In the genomic region with DNA sequence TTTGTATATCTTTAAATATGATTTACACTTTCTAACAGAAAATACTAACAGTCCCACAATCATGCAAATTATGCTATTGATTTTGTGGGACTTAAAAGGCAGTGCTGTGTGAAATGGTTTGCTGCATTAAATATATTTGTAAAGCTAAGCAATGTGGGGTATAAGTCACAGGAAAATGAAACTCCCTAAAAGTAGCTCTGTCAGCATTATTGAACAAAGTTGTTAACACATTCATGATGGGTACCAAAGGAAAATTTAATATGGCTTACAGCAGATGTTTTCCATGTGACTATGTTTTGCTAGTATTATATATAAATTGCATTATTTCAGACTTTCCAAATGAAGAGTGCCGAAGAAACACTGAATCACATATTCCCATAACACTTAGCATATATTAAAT, we compare ENCODE assay signal across 30 cellular contexts.
"Had no signal": no experiment of that assay in that cellular context is flagged by ENCODE, and none has a peak within 500 bp of the region (broad histone marks: within the 10 kb centered on the region; RNA-seq: fewer than 3 reads in every experiment).

No MANE protein-coding gene starts in this region.

- H3K4me3 ChIP-seq: neural progenitor cell, ovary, psoas muscle, skin epidermis, smooth muscle cell, suprapubic skin, testis, tibial artery, transverse colon, upper lobe of right lung, uterus had no signal

- H3K4me1 ChIP-seq: neural progenitor cell, parathyroid adenoma, psoas muscle, suprapubic skin, testis, tibial artery, transverse colon, upper lobe of right lung, uterus had no signal

- H3K27me3 Mint-ChIP-seq: naive thymus-derived CD4-positive, alpha-beta T cell; progenitor cell of endocrine pancreas; stimulated activated naive B cell treated with anti-CD40 and anti-IgM and Interleukin-4, amounts not matched to agents 10 μg/mL and 1 μg/mL and 100 μg/mL, for 72 hours; stimulated activated naive CD8-positive, alpha-beta T cell treated with anti-CD3 and anti-CD28 coated beads, Interleukin-15, amount 100 ng/mL, for 72 hours; type B pancreatic cell had no signal

- H3K27me3 ChIP-seq: neural progenitor cell, ovary, suprapubic skin, testis, tibial artery, transverse colon, upper lobe of right lung, uterus had no signal

- H3K4me2 ChIP-seq: neural progenitor cell, smooth muscle cell had no signal

- H3K9ac ChIP-seq: neural progenitor cell, parathyroid adenoma had no signal

- H3K27ac Mint-ChIP-seq: naive thymus-derived CD4-positive, alpha-beta T cell; natural killer cell; nephron; neural progenitor cell; progenitor cell of endocrine pancreas; stimulated activated effector memory CD8-positive, alpha-beta T cell treated with anti-CD3 and anti-CD28 coated beads, Interleukin-12 subunit alpha, Interleukin-12 subunit beta, amount 100 ng/mL, for 72 hours; stimulated activated naive B cell treated with anti-CD40 and anti-IgM and Interleukin-4, amounts not matched to agents 10 μg/mL and 1 μg/mL and 100 μg/mL, for 72 hours; stimulated activated naive CD8-positive, alpha-beta T cell treated with anti-CD3 and anti-CD28 coated beads, Interleukin-15, amount 100 ng/mL, for 72 hours; type B pancreatic cell had no signal

- H3K9me3 Mint-ChIP-seq: nephron; neural progenitor cell; stimulated activated naive B cell treated with anti-CD40 and anti-IgM and Interleukin-4, amounts not matched to agents 10 μg/mL and 1 μg/mL and 100 μg/mL, for 72 hours; type B pancreatic cell had no signal

- H3K4me1 Mint-ChIP-seq: naive thymus-derived CD4-positive, alpha-beta T cell; natural killer cell; nephron; stimulated activated effector memory CD8-positive, alpha-beta T cell treated with anti-CD3 and anti-CD28 coated beads, Interleukin-12 subunit alpha, Interleukin-12 subunit beta, amount 100 ng/mL, for 72 hours; stimulated activated naive B cell treated with anti-CD40 and anti-IgM and Interleukin-4, amounts not matched to agents 10 μg/mL and 1 μg/mL and 100 μg/mL, for 72 hours; stimulated activated naive CD8-positive, alpha-beta T cell treated with anti-CD3 and anti-CD28 coated beads, Interleukin-15, amount 100 ng/mL, for 72 hours had no signal

- H3K36me3 ChIP-seq: neural progenitor cell, ovary, suprapubic skin, tibial artery, transverse colon, upper lobe of right lung, uterus had no signal

- H3K27ac ChIP-seq: neural progenitor cell, ovary, parathyroid adenoma, psoas muscle, skin epidermis, suprapubic skin, testis, tibial artery, transverse colon, upper lobe of right lung, uterus had no signal

- ATAC-seq: naive thymus-derived CD4-positive, alpha-beta T cell; natural killer cell; psoas muscle; right cardiac atrium; sciatic nerve; stimulated activated effector memory CD8-positive, alpha-beta T cell treated with anti-CD3 and anti-CD28 coated beads, Interleukin-12 subunit alpha, Interleukin-12 subunit beta, amount 100 ng/mL, for 72 hours; stimulated activated naive B cell treated with anti-CD40 and anti-IgM and Interleukin-4, amounts not matched to agents 10 μg/mL and 1 μg/mL and 100 μg/mL, for 72 hours; stimulated activated naive CD8-positive, alpha-beta T cell treated with anti-CD3 and anti-CD28 coated beads, Interleukin-15, amount 100 ng/mL, for 72 hours; upper lobe of right lung had no signal

- DNase-seq: naive thymus-derived CD4-positive, alpha-beta T cell; natural killer cell; occipital lobe; ovary; posterior cingulate gyrus; psoas muscle; right cardiac atrium; stimulated activated CD4-positive, alpha-beta T cell treated with anti-CD3 and anti-CD28 coated beads, Interleukin-15, amount 100 ng/mL, for 24 hours; stimulated activated CD4-positive, alpha-beta T cell treated with anti-CD3 and anti-CD28 coated beads, Interleukin-2, amount 100 ng/mL, for 24 hours; stimulated activated CD4-positive, alpha-beta T cell treated with anti-CD3 and anti-CD28 coated beads, Interleukin-2, amount 100 ng/mL, for 48 hours; stimulated activated CD4-positive, alpha-beta T cell treated with anti-CD3 and anti-CD28 coated beads, Interleukin-4, amount 100 ng/mL, for 24 hours; stimulated activated naive B cell treated with anti-CD40 and anti-IgM and Interleukin-4, amounts not matched to agents 10 μg/mL and 1 μg/mL and 100 μg/mL, for 72 hours; stimulated activated naive CD4-positive, alpha-beta T cell treated with Interleukin-2 at 50 U/mL for 16 hours; stimulated activated naive CD8-positive, alpha-beta T cell treated with anti-CD3 and anti-CD28 coated beads, Interleukin-15, amount 100 ng/mL, for 72 hours; substantia nigra; testis; tibial artery; transverse colon; upper lobe of right lung; uterus had no signal

- H3K36me3 Mint-ChIP-seq: naive thymus-derived CD4-positive, alpha-beta T cell; neural progenitor cell; stimulated activated effector memory CD8-positive, alpha-beta T cell treated with anti-CD3 and anti-CD28 coated beads, Interleukin-12 subunit alpha, Interleukin-12 subunit beta, amount 100 ng/mL, for 72 hours; stimulated activated naive B cell treated with anti-CD40 and anti-IgM and Interleukin-4, amounts not matched to agents 10 μg/mL and 1 μg/mL and 100 μg/mL, for 72 hours; type B pancreatic cell had no signal

- H2AFZ ChIP-seq: neural progenitor cell, parathyroid adenoma had no signal

- H3K79me2 ChIP-seq: parathyroid adenoma had no signal

- H3K9me3 ChIP-seq: ovary, psoas muscle, suprapubic skin, testis, tibial artery, transverse colon, upper lobe of right lung, uterus had no signal

- H3K4me3 Mint-ChIP-seq: naive thymus-derived CD4-positive, alpha-beta T cell; natural killer cell; nephron; neural progenitor cell; stimulated activated effector memory CD8-positive, alpha-beta T cell treated with anti-CD3 and anti-CD28 coated beads, Interleukin-12 subunit alpha, Interleukin-12 subunit beta, amount 100 ng/mL, for 72 hours; stimulated activated naive B cell treated with anti-CD40 and anti-IgM and Interleukin-4, amounts not matched to agents 10 μg/mL and 1 μg/mL and 100 μg/mL, for 72 hours; stimulated activated naive CD8-positive, alpha-beta T cell treated with anti-CD3 and anti-CD28 coated beads, Interleukin-15, amount 100 ng/mL, for 72 hours; type B pancreatic cell had no signal
